1 cellular context compared by ENCODE assay signal in genomic region chr2:182283512-182283911, GRCh38.
TF ChIP-seq lines count a peak whose summit lies in the region.

No MANE protein-coding gene starts in this region.

TF ChIP-seq in GM23338, 12 proteins besides CTCF, POLR2A, EP300 and RAD21 (continued from another document):
- TF ChIP-seq ZNF462 (CRISPR knock-in tag; IDR thresholded peaks at IDR 0.05) (no peak), CREB1 (CRISPR knock-in tag; IDR thresholded peaks at IDR 0.05; ENCODE audit: low read depth) (no peak), ZNF114 (CRISPR knock-in tag; IDR thresholded peaks at IDR 0.05) (no peak), JUNB (IDR thresholded peaks at IDR 0.05; ENCODE audit: unreplicated experiment) (no peak), EZH2phosphoT487 (IDR thresholded peaks at IDR 0.05; ENCODE audit: unreplicated experiment) (no peak), POLR2AphosphoS5 (IDR thresholded peaks at IDR 0.05; ENCODE audit: low read depth) (no peak), STAT1 (IDR thresholded peaks at IDR 0.05; ENCODE audit: unreplicated experiment) (no peak), NANOG (IDR thresholded peaks at IDR 0.05; ENCODE audit: borderline replicate concordance) (no peak)
